ENCODE assay signal across 8 cellular contexts in the genomic region with DNA sequence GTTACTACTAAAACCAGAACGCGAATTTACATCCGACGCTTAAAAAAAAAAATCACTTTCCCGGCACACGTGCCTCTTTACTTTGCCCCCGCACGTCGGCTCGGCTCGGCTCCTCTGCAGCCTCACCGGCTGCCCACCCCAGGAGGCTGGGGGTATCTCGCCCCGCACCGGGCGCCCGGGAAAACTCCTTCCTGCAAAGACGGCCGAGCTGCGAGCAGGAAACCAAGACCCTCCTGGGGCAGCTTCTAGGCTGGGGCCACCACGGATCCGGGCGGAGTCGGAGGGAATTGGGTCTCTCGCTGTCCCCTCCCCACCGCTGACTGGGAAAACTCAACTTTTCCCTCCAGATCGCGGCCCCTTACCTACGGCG. TPM values are rescaled to one million over a fixed set of nuclear protein-coding genes. Genes with fewer than 3 reads are reported as not detected.
DNase-seq lines count a peak whose midpoint lies in the region; ATAC-seq and TF ChIP-seq lines count a peak whose summit lies in the region.

No MANE protein-coding gene starts in this region.

- 0% methylated on average over 2 to 9 of the region's 30 CpGs for WGBS in gastroesophageal sphincter (ENCODE audit: low coverage in 1 of 2), 2 donors

- H3K79me2 ChIP-seq in parathyroid adenoma, result no peaks in the 10 kb centered on the region

- POLR2A ChIA-PET in Caco-2 (lab: Charles Lee), result interaction anchor here (0.7 to 2.1 kb wide), 3 partner anchors 32 to 41 kb away, joined by 3 to 6 read pairs (median 5); no protein-coding TSS in a partner anchor

- H3K4me3 ChIP-seq in Caco-2 (ENCODE audit: low read depth, low read length) (peak overlapping the region; percentile 93), WERI-Rb-1 (ENCODE audit: low read depth, low read length) (peak overlapping the region; percentile 88), gastroesophageal sphincter (peak overlapping the region; percentile 61 to 64), parathyroid adenoma (ENCODE audit: low read depth, low read length) (peak overlapping the region; percentile 69)

- H3K9me3 Mint-ChIP-seq in Caco-2 (ENCODE audit: unreplicated experiment), result no peaks in the 10 kb centered on the region

- H3K27ac ChIP-seq in WERI-Rb-1 (peak overlapping the region; percentile 84), gastroesophageal sphincter (peak overlapping the region; percentile 20 to 85 (median 77)), parathyroid adenoma (peak overlapping the region; percentile 93)

- CTCF ChIA-PET in Caco-2 (lab: Charles Lee), result interaction anchor here (1.8 kb wide), 1 partner anchor 18 kb away, joined by 5 read pairs; no protein-coding TSS in a partner anchor

- peak overlapping the region; percentile 75 for H3K9ac ChIP-seq in parathyroid adenoma

- DNase-seq in Caco-2, result no peak
- peak; percentile 48 for DNase-seq in WERI-Rb-1

- peak overlapping the region; percentile 98 for H2AFZ ChIP-seq in parathyroid adenoma

- TF ChIP-seq CTCF in Caco-2 (IDR thresholded peaks at IDR 0.05; ENCODE audit: insufficient read depth in 1 of 2, low read depth in 1 of 2, low read length in 1 of 2, severe bottlenecking in 1 of 2, unreplicated experiment in 1 of 2) (no peak), WERI-Rb-1 (IDR thresholded peaks at IDR 0.05; ENCODE audit: low read depth, low read length) (no peak), gastroesophageal sphincter (IDR thresholded peaks at IDR 0.05) (no peak), parathyroid adenoma (IDR thresholded peaks at IDR 0.05) (no peak)

- H3K4me1 ChIP-seq in Caco-2, result peaks cover 36% of the 10 kb centered on the region
- H3K4me1 ChIP-seq in gastroesophageal sphincter, result peaks cover 0 to 18% (median 0%) of the 10 kb centered on the region in 3 donors
- peaks cover 7% of the 10 kb centered on the region for H3K4me1 ChIP-seq in parathyroid adenoma

- no peak for TF ChIP-seq POLR2A in gastroesophageal sphincter (IDR thresholded peaks at IDR 0.05)

- H3K36me3 Mint-ChIP-seq in Caco-2 (ENCODE audit: insufficient read depth, unreplicated experiment), result no peaks in the 10 kb centered on the region

- no peaks in the 10 kb centered on the region for H3K27me3 Mint-ChIP-seq in Caco-2 (ENCODE audit: insufficient read depth, unreplicated experiment)

- ATAC-seq in HG03432 (IDR thresholded peaks at IDR 0.05; ENCODE audit: unreplicated experiment), result peak; percentile 15
- ATAC-seq in gastroesophageal sphincter, result no peak
- no peak for ATAC-seq in GM21367 (IDR thresholded peaks at IDR 0.05; ENCODE audit: unreplicated experiment)
- ATAC-seq in GM19467 (IDR thresholded peaks at IDR 0.05; ENCODE audit: unreplicated experiment), result no peak
- ATAC-seq in HG03565 (IDR thresholded peaks at IDR 0.05; ENCODE audit: unreplicated experiment), result no peak

- H3K4me2 ChIP-seq in parathyroid adenoma (ENCODE audit: low read length), result peak overlapping the region; percentile 82

- H3K9me3 ChIP-seq in Caco-2 (no peaks in the 10 kb centered on the region), WERI-Rb-1 (ENCODE audit: severe bottlenecking) (no peaks in the 10 kb centered on the region), gastroesophageal sphincter (no peaks in the 10 kb centered on the region), parathyroid adenoma (ENCODE audit: control insufficient read depth, low read length) (no peaks in the 10 kb centered on the region)

- peak overlapping the region; percentile 83 for H3K4me3 Mint-ChIP-seq in Caco-2 (ENCODE audit: unreplicated experiment)

- no peaks in the 10 kb centered on the region for H3K36me3 ChIP-seq in Caco-2 (ENCODE audit: control insufficient read depth, insufficient read depth, low read length)
- peaks cover 2% of the 10 kb centered on the region; the same call in 1 of the 2 replicates for H3K36me3 ChIP-seq in WERI-Rb-1
- no peaks in the 10 kb centered on the region for H3K36me3 ChIP-seq in gastroesophageal sphincter
- no peaks in the 10 kb centered on the region for H3K36me3 ChIP-seq in parathyroid adenoma (ENCODE audit: control insufficient read depth, insufficient read depth, low read length)

- no peak for TF ChIP-seq EP300 in gastroesophageal sphincter (IDR thresholded peaks at IDR 0.05)

- H3K27me3 ChIP-seq in Caco-2 (replicated peaks; ENCODE audit: control insufficient read depth, insufficient read depth, low read length), result no peaks in the 10 kb centered on the region
- no peaks in the 10 kb centered on the region for H3K27me3 ChIP-seq in WERI-Rb-1 (ENCODE audit: insufficient read depth, low read depth, severe bottlenecking)
- no peaks in the 10 kb centered on the region for H3K27me3 ChIP-seq in gastroesophageal sphincter
- H3K27me3 ChIP-seq in parathyroid adenoma (ENCODE audit: control insufficient read depth, insufficient read depth, low read length), result no peaks in the 10 kb centered on the region

- peak overlapping the region; percentile 64 for H3K27ac Mint-ChIP-seq in Caco-2 (ENCODE audit: unreplicated experiment)

- intact Hi-C loops in Caco-2 (cut with micrococcal nuclease; ENCODE audit: unreplicated experiment), result loop anchor here (2.0 kb wide), 1 partner anchor 40 kb away; no protein-coding TSS in a partner anchor

- no TSS peak for BruUV-seq in Caco-2 (replicated peaks; lab: Mats Ljungman, UMichigan)

- peaks cover 4% of the 10 kb centered on the region for H3K4me1 Mint-ChIP-seq in Caco-2 (ENCODE audit: low read depth, unreplicated experiment)

RNA-seq across cellular contexts. Expression of gene VSIG10, which starts 0.6 kb away (rescaled TPM):
- 32.6 and 33.9 TPM in 2 replicates for total RNA-seq in Caco-2 (2022)
- 10 to 100 TPM; 14.7 to 24.6 (median 17.6) TPM for total RNA-seq in gastroesophageal sphincter

RNA-seq across cellular contexts. Expression of gene PEBP1, which starts 32.7 kb away (rescaled TPM):
- total RNA-seq in Caco-2 (2022), result 134 and 136 TPM in 2 replicates
- total RNA-seq in gastroesophageal sphincter, result 100 to 1,000 TPM; 294 to 370 (median 337) TPM

RNA-seq across cellular contexts. Expression of gene WSB2, which starts 42.2 kb away (rescaled TPM):
- total RNA-seq in Caco-2 (2022) (36.7 and 37.6 TPM in 2 replicates), gastroesophageal sphincter (10 to 100 TPM; 73.0 to 85.9 (median 81.5) TPM)
